ENCODE assay signal across 8 cellular contexts in the genomic region with DNA sequence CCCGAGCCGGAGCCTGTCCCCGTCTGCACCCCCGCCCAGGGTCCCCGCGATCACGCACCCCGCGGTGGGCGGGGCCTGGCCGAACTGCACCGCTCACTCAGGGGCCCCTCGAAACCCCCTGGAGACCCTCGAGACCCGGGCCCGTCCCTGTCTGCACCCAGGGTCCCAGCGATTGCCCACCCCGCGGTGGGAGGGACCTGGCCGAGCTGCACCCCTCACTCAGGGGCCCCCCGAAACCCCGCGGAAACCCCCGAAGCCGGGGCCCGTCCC. TPM values are rescaled to one million over a fixed set of nuclear protein-coding genes. Genes with fewer than 3 reads are reported as not detected.
A peak's percentile ranks its signal among the peaks of the same experiment; 100 is the strongest.
DNase-seq lines count a peak whose midpoint lies in the region; ATAC-seq and TF ChIP-seq lines count a peak whose summit lies in the region.

No MANE protein-coding gene starts in this region.

- no peaks in the 10 kb centered on the region for H3K9me2 ChIP-seq in DOHH2 (replicated peaks; ENCODE audit: control insufficient read depth, low read length)

- peaks cover 9% of the 10 kb centered on the region; the same call in 1 of the 2 replicates for H4K20me1 ChIP-seq in DOHH2 (ENCODE audit: control insufficient read depth, insufficient read depth, low read depth, low read length)

- H3K36me3 ChIP-seq in DOHH2 (ENCODE audit: control insufficient read depth, low read length) = peaks cover 34% of the 10 kb centered on the region
- no peaks in the 10 kb centered on the region for H3K36me3 ChIP-seq in brain microvascular endothelial cell (replicated peaks)
- peaks cover 11% of the 10 kb centered on the region for H3K36me3 ChIP-seq in mesodermal cell (ENCODE audit: control insufficient read depth, insufficient read depth, low read length)

- peak overlapping the region; percentile 97 for H3K4me2 ChIP-seq in DOHH2 (ENCODE audit: low read length)

- 0% methylated on average over 17 to 19 of the region's 26 CpGs for WGBS in mesodermal cell (ENCODE audit: insufficient coverage in 2 of 2), 2 experiments

- H3K4me3 ChIP-seq in DOHH2 (ENCODE audit: low read length) (peak overlapping the region; percentile 88), brain microvascular endothelial cell (ENCODE audit: low read depth, low read length) (peak overlapping the region; percentile 87), mesodermal cell (ENCODE audit: extremely low read depth, insufficient read depth, low read length, poor library complexity, severe bottlenecking) (peak overlapping the region; percentile 100)

- H3K4me1 ChIP-seq in DOHH2 (ENCODE audit: control insufficient read depth, low read length) (peaks cover 40% of the 10 kb centered on the region), mesodermal cell (ENCODE audit: control insufficient read depth, insufficient read depth, low read length, poor library complexity, severe bottlenecking) (peaks cover 21% of the 10 kb centered on the region)

- ATAC-seq in HG03108 (IDR thresholded peaks at IDR 0.05; ENCODE audit: unreplicated experiment) = peak; percentile 15

- DNase-seq in brain microvascular endothelial cell = no peak
- DNase-seq in A172 (ENCODE audit: low spot score) = no peak
- no peak for DNase-seq in NCI-H524 treated with DMSO at 0.1 percent for 48 hours (lab: John Stamatoyannopoulos, UW)
- no peak for DNase-seq in NCI-H2107 (lab: John Stamatoyannopoulos, UW)
- no peak for DNase-seq in SHP77 treated with DMSO at 0.1 percent for 48 hours (lab: John Stamatoyannopoulos, UW)

- no peaks in the 10 kb centered on the region for H3F3A ChIP-seq in DOHH2 (ENCODE audit: control insufficient read depth, insufficient read depth)

- peaks cover 57% of the 10 kb centered on the region for H3K79me2 ChIP-seq in DOHH2 (ENCODE audit: control insufficient read depth, low read length)

- H3K27me3 ChIP-seq in DOHH2 (ENCODE audit: control insufficient read depth, low read length) = no peaks in the 10 kb centered on the region
- no peaks in the 10 kb centered on the region for H3K27me3 ChIP-seq in brain microvascular endothelial cell (replicated peaks)

- in situ Hi-C loops in brain microvascular endothelial cell (cut with HindIII; ENCODE audit: low pct_ligation_motif_present, low sequenced_read_pairs) = no loop called here

- H3K9me3 ChIP-seq in DOHH2 (ENCODE audit: control insufficient read depth, insufficient read depth, low read length) (no peaks in the 10 kb centered on the region), mesodermal cell (ENCODE audit: control insufficient read depth, low read length) (no peaks in the 10 kb centered on the region)

- peak overlapping the region; percentile 55 for H3K27ac ChIP-seq in DOHH2 (ENCODE audit: low read depth, low read length)
- H3K27ac ChIP-seq in brain microvascular endothelial cell = peak overlapping the region; percentile 39
- H3K27ac ChIP-seq in mesodermal cell (ENCODE audit: low read depth, low read length, severe bottlenecking) = peak overlapping the region; percentile 59

- TF ChIP-seq CTCF in DOHH2 (IDR thresholded peaks at IDR 0.05; ENCODE audit: low read depth, low read length, poor library complexity, severe bottlenecking) = no peak
- no peak for TF ChIP-seq CTCF in brain microvascular endothelial cell (IDR thresholded peaks at IDR 0.05; ENCODE audit: low read depth, low read length, missing control alignments)

RNA-seq across cellular contexts. Expression of a gene that starts 0.5 kb away (rescaled TPM):
- polyA plus RNA-seq in mesodermal cell (2013, experiment 1 of 2) = 83.7 TPM
- 74.4 TPM for polyA plus RNA-seq in mesodermal cell (2013, experiment 2 of 2)
- 232 and 348 TPM in 2 replicates for total RNA-seq in A172 (2014; rRNA removed; shearing (Covaris generic))

RNA-seq across cellular contexts. Expression of a gene that starts 19.7 kb away (rescaled TPM):
- polyA plus RNA-seq in mesodermal cell (2013, experiment 1 of 2) = 28.2 TPM
- 27.5 TPM for polyA plus RNA-seq in mesodermal cell (2013, experiment 2 of 2)
- 92.7 and 97.6 TPM in 2 replicates for total RNA-seq in A172 (2014; rRNA removed; shearing (Covaris generic))

RNA-seq across cellular contexts. Expression of a gene that starts 28.9 kb away (rescaled TPM):
- polyA plus RNA-seq in mesodermal cell (2013, experiment 1 of 2) = 96.2 TPM
- 71.7 TPM for polyA plus RNA-seq in mesodermal cell (2013, experiment 2 of 2)
- total RNA-seq in A172 (2014; rRNA removed; shearing (Covaris generic)) = 85.0 and 110 TPM in 2 replicates
